In the genomic region with DNA sequence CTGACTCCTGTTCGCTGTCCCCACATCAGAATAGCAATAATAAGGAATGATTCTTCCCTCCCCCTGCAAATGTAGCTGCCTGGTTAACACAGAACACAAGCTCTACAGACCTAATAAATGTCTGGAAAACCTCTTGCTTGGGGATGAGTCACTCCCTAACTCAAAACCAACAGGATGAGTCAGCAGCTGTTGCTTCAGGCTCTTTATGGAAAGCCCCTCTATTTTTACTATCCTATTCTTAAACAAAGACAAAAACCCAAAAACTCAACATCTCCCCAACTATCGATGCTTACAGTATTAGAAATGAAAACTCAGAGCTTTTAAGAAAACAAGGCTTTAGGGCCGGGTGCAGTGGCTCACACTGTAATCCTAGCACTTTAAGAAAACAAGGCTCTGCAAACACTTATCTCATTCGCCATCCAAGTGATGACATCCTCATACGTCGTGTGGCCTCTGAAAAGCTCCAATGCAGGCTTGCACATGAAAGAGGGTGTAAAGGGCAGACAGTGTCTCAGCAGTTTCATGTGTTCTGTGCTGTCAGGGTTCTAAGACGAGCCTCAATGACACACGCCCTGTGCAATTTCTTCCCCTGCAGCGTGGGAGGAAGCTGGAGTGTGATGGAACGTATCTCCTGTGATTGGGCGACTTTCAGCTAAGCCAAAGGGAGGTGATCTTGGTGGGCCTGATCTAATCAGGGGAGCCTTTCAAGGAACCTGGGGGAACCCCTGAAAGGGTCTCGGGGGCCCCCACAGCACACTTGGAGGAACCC, we compare ENCODE assay signal across 8 cellular contexts.
DNase-seq lines count a peak whose midpoint lies in the region; ATAC-seq and TF ChIP-seq lines count a peak whose summit lies in the region.

No MANE protein-coding gene starts in this region.

- TF ChIP-seq POLR2A in testis (IDR thresholded peaks at IDR 0.05) = no peak

- H3K4me1 ChIP-seq in testis = peaks cover 56% of the 10 kb centered on the region

- H3K9me3 ChIP-seq in testis = no peaks in the 10 kb centered on the region

- DNase-seq in AG08396 (ENCODE audit: low spot score) = peak; percentile 81
- peak; percentile 93 for DNase-seq in NCI-H510A treated with DMSO at 0.1 percent for 48 hours (lab: John Stamatoyannopoulos, UW)
- DNase-seq in activated CD8-positive, alpha-beta memory T cell treated with anti-CD3 and anti-CD28 coated beads for 24 hours = peak; percentile 80
- DNase-seq in non-pigmented ciliary epithelial cell (ENCODE audit: low read depth) = peak; percentile 97
- peak; percentile 47 for DNase-seq in testis

- H3K27ac ChIP-seq in testis = peak overlapping the region; percentile 37 to 93

- ATAC-seq in GM18861 (IDR thresholded peaks at IDR 0.05; ENCODE audit: unreplicated experiment) (peak; percentile 73), HG03045 (IDR thresholded peaks at IDR 0.05; ENCODE audit: unreplicated experiment) (peak; percentile 67), esophagus mucosa (peak; percentile 87)

- H3K27me3 ChIP-seq in testis = no peaks in the 10 kb centered on the region

- no peaks in the 10 kb centered on the region for H3K36me3 ChIP-seq in testis (ENCODE audit: low read depth, missing control alignments)

- TF ChIP-seq CTCF in testis (IDR thresholded peaks at IDR 0.05) = no peak

- H3K4me3 ChIP-seq in testis = no peak overlapping the region

- WGBS in testis, 2 donors = 48 to 50% methylated on average over 12 of the region's 12 CpGs

- intact Hi-C loops in testis (cut with DNase I; ENCODE audit: low total_unique reads) = no loop called here

Comparison
In these comparisons a context has a peak if more than half of its experiments do, and no peak if none do; other contexts are left out.
1. DNase-seq: peak in every context shown above with its lines; median percentile 97 in non-pigmented ciliary epithelial cell; 93 in NCI-H510A treated with DMSO at 0.1 percent for 48 hours; 81 in AG08396; 80 in activated CD8-positive, alpha-beta memory T cell treated with anti-CD3 and anti-CD28 coated beads for 24 hours; 47 in testis.